ENCODE assay signal across 2 cellular contexts in genomic region chr4:89586864-89587263, GRCh38.
TF ChIP-seq lines count a peak whose summit lies in the region.

No MANE protein-coding gene starts in this region.

TF ChIP-seq in H1, 55 proteins besides CTCF, POLR2A, EP300 and RAD21:
- TF ChIP-seq MAFK (IDR thresholded peaks at IDR 0.05; ENCODE audit: low read depth, low read length) = no peak

TF ChIP-seq in GM12891, 5 proteins besides CTCF, POLR2A, EP300 and RAD21:
- TF ChIP-seq POLR2AphosphoS5 (IDR thresholded peaks at IDR 0.05; ENCODE audit: low read depth, low read length) (no peak), TAF1 (IDR thresholded peaks at IDR 0.05; ENCODE audit: low read depth, low read length) (no peak), PAX5 (IDR thresholded peaks at IDR 0.05; ENCODE audit: insufficient read depth, low read length, severe bottlenecking) (no peak), SPI1 (IDR thresholded peaks at IDR 0.05; ENCODE audit: low read depth, low read length) (no peak), POU2F2 (IDR thresholded peaks at IDR 0.05; ENCODE audit: low read depth, low read length) (no peak)
